In genomic region chr14:101001311-101002069, GRCh38 we compare ENCODE assay signal across 13 cellular contexts.
DNase-seq lines count a peak whose midpoint lies in the region; ATAC-seq and TF ChIP-seq lines count a peak whose summit lies in the region.
"Had no signal": no experiment of that assay in that cellular context is flagged by ENCODE, and none has a peak within 500 bp of the region (broad histone marks: within the 10 kb centered on the region; RNA-seq: fewer than 3 reads in every experiment).

No MANE protein-coding gene starts in this region.

- H3K27me3 ChIP-seq in AG04450 (ENCODE audit: control insufficient read depth, insufficient read depth, low read length) (no peaks in the 10 kb centered on the region), colonic mucosa (no peaks in the 10 kb centered on the region)
- H3K27me3 ChIP-seq: esophagus squamous epithelium had no signal

- H3K27ac Mint-ChIP-seq in activated CD8-positive, alpha-beta memory T cell treated with anti-CD3 and anti-CD28 coated beads, Interleukin-2, amount 10 ng/mL, durations not matched to agents 7 days and 5 days: no peak overlapping the region
- H3K27ac Mint-ChIP-seq: CD4-positive, alpha-beta memory T cell had no signal

- H3K4me3 ChIP-seq in AG04450 (ENCODE audit: low read depth, low read length): no peak overlapping the region
- H3K4me3 ChIP-seq in colonic mucosa: no peak overlapping the region
- H3K4me3 ChIP-seq: esophagus squamous epithelium had no signal

- POLR2A ChIA-PET in AG04450 (lab: Yijun Ruan, JAX): no interaction called here

- ATAC-seq in HG02981 (IDR thresholded peaks at IDR 0.05; ENCODE audit: unreplicated experiment): no peak
- ATAC-seq in activated CD8-positive, alpha-beta memory T cell treated with anti-CD3 and anti-CD28 coated beads, Interleukin-2, amount 10 ng/mL, durations not matched to agents 7 days and 5 days: no peak

- TF ChIP-seq CTCF in AG04450 (IDR thresholded peaks at IDR 0.05; ENCODE audit: low read depth, low read length) (no peak), colonic mucosa (IDR thresholded peaks at IDR 0.05) (no peak)

- H3K36me3 Mint-ChIP-seq in activated CD8-positive, alpha-beta memory T cell treated with anti-CD3 and anti-CD28 coated beads, Interleukin-2, amount 10 ng/mL, durations not matched to agents 7 days and 5 days: no peaks in the 10 kb centered on the region
- H3K36me3 Mint-ChIP-seq: CD4-positive, alpha-beta memory T cell had no signal

- peaks cover 6% of the 10 kb centered on the region for H3K4me1 Mint-ChIP-seq in activated CD8-positive, alpha-beta memory T cell treated with anti-CD3 and anti-CD28 coated beads, Interleukin-2, amount 10 ng/mL, durations not matched to agents 7 days and 5 days
- H3K4me1 Mint-ChIP-seq: CD4-positive, alpha-beta memory T cell had no signal

- H3K4me1 ChIP-seq in colonic mucosa: no peaks in the 10 kb centered on the region
- H3K4me1 ChIP-seq: esophagus squamous epithelium had no signal

- CTCF ChIA-PET in AG04450 (lab: Charles Lee): no interaction called here
- CTCF ChIA-PET in activated CD8-positive, alpha-beta memory T cell treated with anti-CD3 and anti-CD28 coated beads, Interleukin-2, amount 10 ng/mL, durations not matched to agents 7 days and 5 days (lab: Charles Lee): no interaction called here

- H3K9ac ChIP-seq in colonic mucosa (ENCODE audit: low read depth in 2 of 2, low read length in 2 of 2): no peak overlapping the region

- H3K9me3 ChIP-seq in AG04450 (ENCODE audit: control insufficient read depth, insufficient read depth, low read length) (no peaks in the 10 kb centered on the region), colonic mucosa (no peaks in the 10 kb centered on the region)
- H3K9me3 ChIP-seq: esophagus squamous epithelium had no signal

- H3K27ac ChIP-seq in AG04450 (ENCODE audit: low read depth, low read length) (peak overlapping the region; percentile 25), colonic mucosa (no peak overlapping the region)
- H3K27ac ChIP-seq: esophagus squamous epithelium had no signal

- DNase-seq in AG04450 (ENCODE audit: low read depth, low spot score) (peak; percentile 29), GM04503 (ENCODE audit: low read depth) (peak; percentile 51), astrocyte of the hippocampus (ENCODE audit: low read depth, low spot score) (peak; percentile 56), iris pigment epithelial cell (ENCODE audit: low read depth) (peak; percentile 76), colonic mucosa (no peak), SIG-M5 (lab: John Stamatoyannopoulos, UW) (no peak)
- no peak for DNase-seq in activated CD8-positive, alpha-beta memory T cell treated with anti-CD3 and anti-CD28 coated beads, Interleukin-2, amount 10 ng/mL, durations not matched to agents 7 days and 5 days
- DNase-seq: CD4-positive, alpha-beta memory T cell; esophagus squamous epithelium; H7; islet precursor cell; SHP77 treated with DMSO at 0.1 percent for 48 hours had no signal

- no peak overlapping the region for H3K4me3 Mint-ChIP-seq in activated CD8-positive, alpha-beta memory T cell treated with anti-CD3 and anti-CD28 coated beads, Interleukin-2, amount 10 ng/mL, durations not matched to agents 7 days and 5 days
- H3K4me3 Mint-ChIP-seq: CD4-positive, alpha-beta memory T cell had no signal

- H3K27me3 Mint-ChIP-seq in activated CD8-positive, alpha-beta memory T cell treated with anti-CD3 and anti-CD28 coated beads, Interleukin-2, amount 10 ng/mL, durations not matched to agents 7 days and 5 days: peaks cover 20% of the 10 kb centered on the region

- no peaks in the 10 kb centered on the region for H3K36me3 ChIP-seq in colonic mucosa
- H3K36me3 ChIP-seq: esophagus squamous epithelium had no signal

- intact Hi-C loops in colonic mucosa (cut with DNase I): no loop called here

- no peaks in the 10 kb centered on the region for H3K9me3 Mint-ChIP-seq in activated CD8-positive, alpha-beta memory T cell treated with anti-CD3 and anti-CD28 coated beads, Interleukin-2, amount 10 ng/mL, durations not matched to agents 7 days and 5 days (ENCODE audit: low read depth)

Comparison
In these comparisons a context has a peak if more than half of its experiments do, and no peak if none do; other contexts are left out.
1. DNase-seq: peak in AG04450 (single experiment), GM04503 (single experiment), astrocyte of the hippocampus (single experiment) and iris pigment epithelial cell (single experiment); none in colonic mucosa (single experiment), activated CD8-positive, alpha-beta memory T cell treated with anti-CD3 and anti-CD28 coated beads, Interleukin-2, amount 10 ng/mL, durations not matched to agents 7 days and 5 days (single experiment) and SIG-M5 (single experiment).